In genomic region chr12:120012067-120012621, GRCh38 we compare ENCODE assay signal across 7 cellular contexts. TPM values are rescaled to one million over a fixed set of nuclear protein-coding genes. Genes with fewer than 3 reads are reported as not detected.
A peak's percentile ranks its signal among the peaks of the same experiment; 100 is the strongest.
DNase-seq lines count a peak whose midpoint lies in the region; ATAC-seq, FAIRE-seq and TF ChIP-seq lines count a peak whose summit lies in the region.

No MANE protein-coding gene starts in this region.

- H3K36me3 ChIP-seq in astrocyte (ENCODE audit: insufficient read depth, low read length) (no peaks in the 10 kb centered on the region), stomach (no peaks in the 10 kb centered on the region)

- H3K4me3 ChIP-seq in astrocyte (ENCODE audit: insufficient read depth, low read depth, low read length) (no peak overlapping the region), stomach (no peak overlapping the region)

- no peak overlapping the region for H3K9ac ChIP-seq in astrocyte (ENCODE audit: low read length)

- no peak overlapping the region for H3K4me2 ChIP-seq in astrocyte (ENCODE audit: low read length)

- H3K4me1 Mint-ChIP-seq in astrocyte (ENCODE audit: low read depth, unreplicated experiment), result peaks cover 16% of the 10 kb centered on the region

- no peak for TF ChIP-seq EP300 in stomach (IDR thresholded peaks at IDR 0.05)

- H4K20me1 ChIP-seq in astrocyte (ENCODE audit: insufficient read depth, low read length), result no peaks in the 10 kb centered on the region

- ATAC-seq in GM19351 (IDR thresholded peaks at IDR 0.05; ENCODE audit: unreplicated experiment), result peak; percentile 93
- ATAC-seq in HG02973 (IDR thresholded peaks at IDR 0.05; ENCODE audit: unreplicated experiment), result peak; percentile 85

- 71 to 81% (median 80%) methylated on average over 10 of the region's 10 CpGs for WGBS in stomach, 5 donors

- no peak for TF ChIP-seq POLR2A in stomach (IDR thresholded peaks at IDR 0.05)

- H3K27me3 ChIP-seq in astrocyte (ENCODE audit: insufficient read depth, low read length) (peaks cover 3% of the 10 kb centered on the region), stomach (no peaks in the 10 kb centered on the region)

- no peak overlapping the region for H3K4me3 Mint-ChIP-seq in astrocyte (ENCODE audit: unreplicated experiment)

- intact Hi-C loops in stomach (cut with DNase I; ENCODE audit: low total_unique reads), result no loop called here

- H3K4me1 ChIP-seq in astrocyte (ENCODE audit: insufficient read depth, low read length) (no peaks in the 10 kb centered on the region), stomach (no peaks in the 10 kb centered on the region)

- peak overlapping the region; percentile 7 for H3K27ac Mint-ChIP-seq in astrocyte (ENCODE audit: unreplicated experiment)

- TF ChIP-seq CTCF in astrocyte (IDR thresholded peaks at IDR 0.05; ENCODE audit: insufficient read depth, low read depth, low read length) (no peak), stomach (IDR thresholded peaks at IDR 0.05) (no peak)

- H2AFZ ChIP-seq in astrocyte (ENCODE audit: low read depth, low read length), result no peak overlapping the region

- no peak overlapping the region for H3K27ac ChIP-seq in astrocyte (ENCODE audit: low read depth, low read length)
- no peak overlapping the region for H3K27ac ChIP-seq in stomach

- no peaks in the 10 kb centered on the region for H3K9me3 Mint-ChIP-seq in astrocyte (ENCODE audit: unreplicated experiment)

- DNase-seq in T follicular helper cell (ENCODE audit: low read depth), result peak; percentile 80
- DNase-seq in astrocyte (ENCODE audit: low read depth), result peak; percentile 12
- DNase-seq in stimulated activated CD4-positive, alpha-beta T cell treated with anti-CD3 and anti-CD28 coated beads, Interleukin-12 subunit alpha, Interleukin-12 subunit beta, amount 100 ng/mL, for 4 hours, result peak; percentile 53
- no peak for DNase-seq in stomach
- no peak for DNase-seq in NCI-H1694 (lab: John Stamatoyannopoulos, UW)

- peaks cover 1% of the 10 kb centered on the region for H3K36me3 Mint-ChIP-seq in astrocyte (ENCODE audit: low read depth, unreplicated experiment)

- FAIRE-seq in astrocyte (lab: Jason Lieb, UNC), result no peak

- H3K79me2 ChIP-seq in astrocyte (ENCODE audit: insufficient read depth, low read length), result no peaks in the 10 kb centered on the region

- H3K9me3 ChIP-seq in astrocyte (ENCODE audit: insufficient read depth, low read depth, low read length) (no peaks in the 10 kb centered on the region), stomach (no peaks in the 10 kb centered on the region)

- H3K27me3 Mint-ChIP-seq in astrocyte (ENCODE audit: low read depth, unreplicated experiment), result no peaks in the 10 kb centered on the region

RNA-seq across cellular contexts. Expression of gene BICDL1, which starts 23.1 kb away (rescaled TPM):
- total RNA-seq in astrocyte (7.3 and 8.8 TPM in 2 replicates), stomach (10 to 100 TPM; 18.0 to 68.7 (median 32.6) TPM)
- polyA plus RNA-seq in stomach, result 10 to 100 TPM in 2 of 3 donors, 1 to 10 TPM in 1; 8.6 to 40.3 (median 16.7) TPM

Comparison
In these comparisons a context has a peak if more than half of its experiments do, and no peak if none do; other contexts are left out.
1. DNase-seq: peak in T follicular helper cell (single experiment), astrocyte (single experiment) and stimulated activated CD4-positive, alpha-beta T cell treated with anti-CD3 and anti-CD28 coated beads, Interleukin-12 subunit alpha, Interleukin-12 subunit beta, amount 100 ng/mL, for 4 hours (single experiment); none in stomach (single experiment) and NCI-H1694 (single experiment).